ENCODE assay signal across 23 cellular contexts in genomic region chr9:106596984-106597383, GRCh38.
"Had no signal": no experiment of that assay in that cellular context is flagged by ENCODE, and none has a peak within 500 bp of the region (broad histone marks: within the 10 kb centered on the region; RNA-seq: fewer than 3 reads in every experiment).

No MANE protein-coding gene starts in this region.

- H3K27me3 Mint-ChIP-seq: naive B cell; stimulated activated naive CD8-positive, alpha-beta T cell treated with anti-CD3 and anti-CD28 coated beads, Interleukin-15, amount 100 ng/mL, for 72 hours; type B pancreatic cell had no signal

- H3K4me3 Mint-ChIP-seq: immature natural killer cell; naive B cell; natural killer cell; nephron progenitor cell; neural progenitor cell; stimulated activated naive CD8-positive, alpha-beta T cell treated with anti-CD3 and anti-CD28 coated beads, Interleukin-15, amount 100 ng/mL, for 72 hours; type B pancreatic cell had no signal

- H3K27ac Mint-ChIP-seq: immature natural killer cell; naive B cell; natural killer cell; nephron progenitor cell; neural progenitor cell; stimulated activated naive CD8-positive, alpha-beta T cell treated with anti-CD3 and anti-CD28 coated beads, Interleukin-15, amount 100 ng/mL, for 72 hours; type B pancreatic cell had no signal

- H3K36me3 Mint-ChIP-seq: naive B cell, neural progenitor cell, type B pancreatic cell had no signal

- H3K4me1 Mint-ChIP-seq: immature natural killer cell; naive B cell; natural killer cell; stimulated activated naive CD8-positive, alpha-beta T cell treated with anti-CD3 and anti-CD28 coated beads, Interleukin-15, amount 100 ng/mL, for 72 hours had no signal

- H3K9me3 Mint-ChIP-seq: naive B cell, natural killer cell, nephron progenitor cell, neural progenitor cell had no signal

- ATAC-seq: left colon; left lung; lower lobe of right lung; natural killer cell; right lobe of liver; stimulated activated naive CD8-positive, alpha-beta T cell treated with anti-CD3 and anti-CD28 coated beads, Interleukin-15, amount 100 ng/mL, for 72 hours had no signal

- DNase-seq: hypothalamus; immature natural killer cell; kidney; left colon; left lung; lower lobe of right lung; mammary epithelial cell; mesenchymal stem cell; naive B cell; natural killer cell; nephron progenitor cell; occipital lobe; right lobe of liver; stimulated activated CD4-positive, alpha-beta T cell treated with anti-CD3 and anti-CD28 coated beads, Interleukin-12 subunit alpha, Interleukin-12 subunit beta, amount 100 ng/mL, for 4 hours; stimulated activated CD4-positive, alpha-beta T cell treated with anti-CD3 and anti-CD28 coated beads, Interleukin-15, amount 100 ng/mL, for 24 hours; stimulated activated CD4-positive, alpha-beta T cell treated with anti-CD3 and anti-CD28 coated beads, Interleukin-2, amount 100 ng/mL, for 24 hours; stimulated activated CD4-positive, alpha-beta T cell treated with anti-CD3 and anti-CD28 coated beads, Interleukin-4, amount 100 ng/mL, for 1 hour; stimulated activated naive CD4-positive, alpha-beta T cell treated with Interleukin-2 at 50 U/mL for 16 hours; stimulated activated naive CD8-positive, alpha-beta T cell treated with anti-CD3 and anti-CD28 coated beads, Interleukin-15, amount 100 ng/mL, for 72 hours; substantia nigra; uterus had no signal
